In genomic region chr2:70498054-70498453, GRCh38 we compare ENCODE assay signal across 10 cellular contexts. TPM values are rescaled to one million over a fixed set of nuclear protein-coding genes. Genes with fewer than 3 reads are reported as not detected.
DNase-seq lines count a peak whose midpoint lies in the region; ATAC-seq, FAIRE-seq and TF ChIP-seq lines count a peak whose summit lies in the region.
"Had no signal": no experiment of that assay in that cellular context is flagged by ENCODE, and none has a peak within 500 bp of the region (broad histone marks: within the 10 kb centered on the region; RNA-seq: fewer than 3 reads in every experiment).

No MANE protein-coding gene starts in this region.

- no peak; the same call in 1 of the 2 replicates for TF ChIP-seq RAD21 in HCT116 (IDR thresholded peaks at IDR 0.05; ENCODE audit: low read depth)

- H3K36me3 ChIP-seq in HCT116 (ENCODE audit: control insufficient read depth in 1 of 2, insufficient read depth in 2 of 2, low read length in 2 of 2) (0 out of 4 replicates have a peak, but pooled peaks cover 0 to 6% of the 10 kb centered on the region in 2 experiments), kidney (ENCODE audit: control insufficient read depth in 1 of 2, insufficient read depth in 2 of 2, low read length in 2 of 2) (no peaks in the 10 kb centered on the region), upper lobe of left lung (no peaks in the 10 kb centered on the region)
- H3K36me3 ChIP-seq: lower lobe of right lung had no signal

- CTCF ChIA-PET in HCT116 (lab: Charles Lee): interaction anchor here (0.8 to 1.6 kb wide), 6 partner anchors 9 to 194 kb away, joined by 3 to 6 read pairs (median 5); no protein-coding TSS in a partner anchor

- H3K4me3 Mint-ChIP-seq in T-helper 17 cell: no peak overlapping the region

- H3K9ac ChIP-seq in HCT116 (ENCODE audit: low read length) (no peak overlapping the region), kidney (ENCODE audit: low read length in 2 of 2) (no peak overlapping the region)

- peaks cover 2% of the 10 kb centered on the region for H3K4me1 Mint-ChIP-seq in T-helper 17 cell

- DNase-seq in DMS 273 (lab: John Stamatoyannopoulos, UW; ENCODE audit: unreplicated experiment) (peak; percentile 85), HCT116 (ENCODE audit: low read depth, low spot score) (peak; percentile 28), T-helper 17 cell (no peak), left kidney (ENCODE audit: low read depth, low spot score) (peak; percentile 24), NCI-H446 (lab: John Stamatoyannopoulos, UW) (no peak), kidney (no peak), upper lobe of left lung (no peak)
- DNase-seq: cortex of kidney, lower lobe of right lung had no signal

- H3K27me3 Mint-ChIP-seq in T-helper 17 cell: peaks cover 9% of the 10 kb centered on the region

- H3K27ac Mint-ChIP-seq in T-helper 17 cell: no peak overlapping the region

- no TSS peak for BruUV-seq in HCT116 (replicated peaks; lab: Mats Ljungman, UMichigan)

- no peaks in the 10 kb centered on the region for H4K20me1 ChIP-seq in HCT116 (ENCODE audit: insufficient read depth)

- POLR2A ChIA-PET in HCT116 (lab: Charles Lee): no interaction called here

- H3K79me2 ChIP-seq in HCT116 (ENCODE audit: insufficient read depth, low read length): no peaks in the 10 kb centered on the region; the same call in 1 of the 2 replicates

- peaks cover 10 to 20% of the 10 kb centered on the region in 2 experiments; a peak in 3 of 4 replicates for H3K4me1 ChIP-seq in HCT116 (ENCODE audit: control insufficient read depth in 1 of 2, insufficient read depth in 2 of 2, low read length in 2 of 2)
- no peaks in the 10 kb centered on the region for H3K4me1 ChIP-seq in kidney (ENCODE audit: control insufficient read depth in 1 of 2, insufficient read depth in 1 of 2, low read depth in 1 of 2, low read length in 2 of 2)
- no peaks in the 10 kb centered on the region for H3K4me1 ChIP-seq in upper lobe of left lung
- H3K4me1 ChIP-seq: lower lobe of right lung had no signal

- H3K9me2 ChIP-seq in HCT116 (ENCODE audit: insufficient read depth): no peaks in the 10 kb centered on the region

- ATAC-seq in HCT116: peak; percentile 97
- ATAC-seq in T-helper 17 cell: peak; percentile 53
- ATAC-seq in upper lobe of left lung (ENCODE audit: low FRiP score in 2 of 2): no peak
- no peak for ATAC-seq in GM21381 (IDR thresholded peaks at IDR 0.05; ENCODE audit: unreplicated experiment)
- ATAC-seq: lower lobe of right lung had no signal

- TF ChIP-seq POLR2A in HCT116 (IDR thresholded peaks at IDR 0.05; ENCODE audit: borderline replicate concordance, extremely low read depth, insufficient read depth, insufficient read length): no peak
- TF ChIP-seq POLR2A in upper lobe of left lung (IDR thresholded peaks at IDR 0.05): no peak

- H2AFZ ChIP-seq in HCT116 (ENCODE audit: low read depth, low read length, poor library complexity, severe bottlenecking): no peak overlapping the region

- no peak overlapping the region for H3K4me3 ChIP-seq in HCT116 (replicated peaks in 1 of 2; ENCODE audit: low read depth in 1 of 2, low read length in 2 of 2)
- H3K4me3 ChIP-seq in kidney (ENCODE audit: low read length in 2 of 2): no peak overlapping the region
- no peak overlapping the region for H3K4me3 ChIP-seq in upper lobe of left lung
- H3K4me3 ChIP-seq: lower lobe of right lung had no signal

- H3K36me3 Mint-ChIP-seq in T-helper 17 cell (ENCODE audit: low read depth): no peaks in the 10 kb centered on the region

- H3K4me2 ChIP-seq in HCT116 (ENCODE audit: low read length): no peak overlapping the region

- no peak for FAIRE-seq in kidney (lab: Jason Lieb, UNC)

- H3K27me3 ChIP-seq in HCT116 (ENCODE audit: insufficient read depth, low read length): no peaks in the 10 kb centered on the region
- no peaks in the 10 kb centered on the region for H3K27me3 ChIP-seq in upper lobe of left lung

- H3K9me3 ChIP-seq in HCT116 (ENCODE audit: control insufficient read depth in 1 of 2, insufficient read depth in 1 of 2, low read depth in 1 of 2, low read length in 2 of 2): no peaks in the 10 kb centered on the region
- no peaks in the 10 kb centered on the region for H3K9me3 ChIP-seq in T-helper 17 cell (ENCODE audit: control insufficient read depth, low read length, poor library complexity, severe bottlenecking)
- H3K9me3 ChIP-seq in kidney (ENCODE audit: control insufficient read depth in 1 of 2, low read length in 2 of 2): no peaks in the 10 kb centered on the region
- H3K9me3 ChIP-seq in upper lobe of left lung: no peaks in the 10 kb centered on the region
- H3K9me3 ChIP-seq: lower lobe of right lung had no signal

- RAD21 ChIA-PET in HCT116 (lab: Charles Lee; ENCODE audit: low non-redundant PET in 1 of 2, low total read pairs in 2 of 2, uncharacterized antibody in 2 of 2, unreplicated experiment in 2 of 2): no interaction called here

- H3K27ac ChIP-seq in HCT116 (ENCODE audit: low read depth, low read length): no peak overlapping the region
- no peak overlapping the region for H3K27ac ChIP-seq in kidney (ENCODE audit: low read depth in 2 of 2, low read length in 2 of 2)
- no peak overlapping the region for H3K27ac ChIP-seq in upper lobe of left lung
- H3K27ac ChIP-seq: lower lobe of right lung had no signal

- TF ChIP-seq EP300 in upper lobe of left lung (IDR thresholded peaks at IDR 0.05): no peak

- intact Hi-C loops in HCT116 (cut with micrococcal nuclease) (no loop called here), kidney (cut with DNase I) (no loop called here)

- TF ChIP-seq CTCF in HCT116 (IDR thresholded peaks at IDR 0.05 in 2 of 3, conservative IDR thresholded peaks at IDR 0.05 in 1 of 3; ENCODE audit: borderline replicate concordance in 1 of 3, insufficient read depth in 1 of 3, low read depth in 2 of 3, low read length in 2 of 3) (peak in 2 of 3 experiments; percentile 50 to 58; a peak in 4 of 6 replicates), kidney (IDR thresholded peaks at IDR 0.05; ENCODE audit: borderline replicate concordance, extremely low read depth, insufficient read depth) (no peak), upper lobe of left lung (IDR thresholded peaks at IDR 0.05) (peak in 3 of 6 experiments; percentile 6 to 21 (median 10))

TF ChIP-seq in HCT116, 20 proteins besides CTCF, POLR2A, EP300 and RAD21:
- TF ChIP-seq POLR2AphosphoS5 (IDR thresholded peaks at IDR 0.05; ENCODE audit: low read depth, low read length): no peak
- no peak for TF ChIP-seq JUND (IDR thresholded peaks at IDR 0.05)
- no peak for TF ChIP-seq SRF (IDR thresholded peaks at IDR 0.05; ENCODE audit: low read depth)
- TF ChIP-seq ZFX (IDR thresholded peaks at IDR 0.05): no peak
- TF ChIP-seq ELF1 (IDR thresholded peaks at IDR 0.05; ENCODE audit: borderline replicate concordance, low read depth): no peak
- no peak for TF ChIP-seq SIN3A (IDR thresholded peaks at IDR 0.05; ENCODE audit: low read depth)
- TF ChIP-seq CBX3 (IDR thresholded peaks at IDR 0.05; ENCODE audit: low read depth): no peak
TF ChIP-seq in HCT116: peak in this region for 0.

RNA-seq across cellular contexts. Expression of gene TGFA, which starts 55.6 kb away (rescaled TPM):
- total RNA-seq in HCT116 (2021; ENCODE audit: unreplicated experiment): 50.1 TPM
- polyA plus RNA-seq in HCT116 (2012): 42.6 and 43.6 TPM in 2 replicates
- 1 to 10 TPM; 1.9 to 3.8 TPM for total RNA-seq in T-helper 17 cell
- total RNA-seq in kidney: 30.8 TPM
- polyA plus RNA-seq in kidney (ENCODE audit: insufficient read depth, low read depth, low replicate concordance): 8.3 TPM
- total RNA-seq in upper lobe of left lung: 10 to 100 TPM in 3 of 6 donors, 1 to 10 TPM in 3; 4.2 to 19.6 (median 10.7) TPM

Comparison
In these comparisons a context has a peak if more than half of its experiments do, and no peak if none do; other contexts are left out.
1. DNase-seq: peak in DMS 273 (single experiment), HCT116 (single experiment) and left kidney (single experiment); none in T-helper 17 cell (0 of 3), NCI-H446 (0 of 2), kidney (single experiment) and upper lobe of left lung (0 of 2).
2. ATAC-seq: peak in HCT116 (single experiment) and T-helper 17 cell (single experiment); none in upper lobe of left lung (0 of 2) and GM21381 (single experiment).